In genomic region chr2:121649402-121649651, GRCh38 we compare ENCODE assay signal across 8 cellular contexts. TPM values are rescaled to one million over a fixed set of nuclear protein-coding genes. Genes with fewer than 3 reads are reported as not detected.
A peak's percentile ranks its signal among the peaks of the same experiment; 100 is the strongest.
DNase-seq lines count a peak whose midpoint lies in the region; ATAC-seq and TF ChIP-seq lines count a peak whose summit lies in the region.

Gene CLASP1, minus strand, starts transcription at chr2:121649462. Its CDS starts 43,567 bp downstream, at chr2:121605895.

- DNase-seq in GM04503 (ENCODE audit: low read depth) = peak; percentile 88
- DNase-seq in HFFc6 = peak; percentile 97
- peak; percentile 94 for DNase-seq in NCI-H1105 (lab: John Stamatoyannopoulos, UW)
- peak; percentile 98 for DNase-seq in SW480 (ENCODE audit: low spot score)
- DNase-seq in activated naive CD8-positive, alpha-beta T cell treated with anti-CD3 and anti-CD28 coated beads, Interleukin-2, amount 50 U/mL, for 24 hours = peak; percentile 93
- DNase-seq in Right ventricle myocardium inferior (ENCODE audit: missing footprints) = peak; percentile 98
- DNase-seq in ovary = peak; percentile 94 to 97 (median 95)
- peak; percentile 97 for DNase-seq in transverse colon

- H3K36me3 ChIP-seq in ovary (no peaks in the 10 kb centered on the region), transverse colon (no peaks in the 10 kb centered on the region)

- H3K36me3 Mint-ChIP-seq in HFFc6 (ENCODE audit: low read depth) = peaks cover 12% of the 10 kb centered on the region; the same call in 1 of the 2 replicates
- H3K36me3 Mint-ChIP-seq in activated naive CD8-positive, alpha-beta T cell treated with anti-CD3 and anti-CD28 coated beads, Interleukin-2, amount 50 U/mL, for 24 hours (ENCODE audit: low read depth) = peaks cover 26% of the 10 kb centered on the region

- no peaks in the 10 kb centered on the region for H3K9me3 Mint-ChIP-seq in HFFc6
- no peaks in the 10 kb centered on the region for H3K9me3 Mint-ChIP-seq in activated naive CD8-positive, alpha-beta T cell treated with anti-CD3 and anti-CD28 coated beads, Interleukin-2, amount 50 U/mL, for 24 hours

- H3K27ac ChIP-seq in ovary = peak within 1 kb of the TSS; percentile 86 to 90
- H3K27ac ChIP-seq in transverse colon = peak within 1 kb of the TSS; percentile 95 to 99 (median 98)

- H3K4me1 ChIP-seq in ovary (ENCODE audit: insufficient read depth) (peaks cover 13% of the 10 kb centered on the region), transverse colon (peaks cover 0 to 34% (median 25%) of the 10 kb centered on the region in 4 donors)

- 0 to 1% (median 0%) methylated on average over 20 of the region's 20 CpGs for WGBS in ovary, 3 donors
- 0% methylated on average over 11 to 20 of the region's 20 CpGs for WGBS in transverse colon (ENCODE audit: low coverage in 1 of 2), 2 donors

- no peak for TF ChIP-seq EP300 in ovary (IDR thresholded peaks at IDR 0.05)
- TF ChIP-seq EP300 in transverse colon (IDR thresholded peaks at IDR 0.05; ENCODE audit: low read depth) = no peak

- H3K9me3 ChIP-seq in ovary (no peaks in the 10 kb centered on the region), transverse colon (no peaks in the 10 kb centered on the region)

- TF ChIP-seq CTCF in HFFc6 (IDR thresholded peaks at IDR 0.05) (no peak), ovary (IDR thresholded peaks at IDR 0.05) (no peak), transverse colon (IDR thresholded peaks at IDR 0.05) (no peak)

- H3K27me3 ChIP-seq in ovary (no peaks in the 10 kb centered on the region), transverse colon (no peaks in the 10 kb centered on the region)

- intact Hi-C loops in Right ventricle myocardium inferior (cut with DNase I) (loop anchor here (1.0 to 2.0 kb wide), 2 partner anchors 53 to 119 kb away; partner anchors contain the start of gene RNU4ATAC), ovary (cut with DNase I) (loop anchor here (2.0 to 10.0 kb wide), 5 partner anchors 85 to 125 kb away; partner anchors contain the start of genes RNU4ATAC (in 3 of the 4) and NIFK (in 2 of the 4)), transverse colon (cut with DNase I; ENCODE audit: low total_unique reads) (no loop called here)

- TF ChIP-seq POLR2A in ovary (IDR thresholded peaks at IDR 0.05) = no peak
- TF ChIP-seq POLR2A in transverse colon (IDR thresholded peaks at IDR 0.05) = no peak

- H3K4me3 Mint-ChIP-seq in HFFc6 = peak within 1 kb of the TSS; percentile 95
- H3K4me3 Mint-ChIP-seq in activated naive CD8-positive, alpha-beta T cell treated with anti-CD3 and anti-CD28 coated beads, Interleukin-2, amount 50 U/mL, for 24 hours = peak within 1 kb of the TSS; percentile 97

- H3K27me3 Mint-ChIP-seq in HFFc6 (ENCODE audit: insufficient read depth) = no peaks in the 10 kb centered on the region; the same call in 1 of the 2 replicates
- H3K27me3 Mint-ChIP-seq in activated naive CD8-positive, alpha-beta T cell treated with anti-CD3 and anti-CD28 coated beads, Interleukin-2, amount 50 U/mL, for 24 hours = no peaks in the 10 kb centered on the region

- peak within 1 kb of the TSS; percentile 92 for H3K4me3 ChIP-seq in ovary
- peak within 1 kb of the TSS; percentile 79 to 96 (median 88) for H3K4me3 ChIP-seq in transverse colon

- H3K27ac Mint-ChIP-seq in HFFc6 = peak within 1 kb of the TSS; percentile 98
- peak within 1 kb of the TSS; percentile 99 for H3K27ac Mint-ChIP-seq in activated naive CD8-positive, alpha-beta T cell treated with anti-CD3 and anti-CD28 coated beads, Interleukin-2, amount 50 U/mL, for 24 hours

- peaks cover 42% of the 10 kb centered on the region for H3K4me1 Mint-ChIP-seq in HFFc6 (ENCODE audit: low read depth)
- H3K4me1 Mint-ChIP-seq in activated naive CD8-positive, alpha-beta T cell treated with anti-CD3 and anti-CD28 coated beads, Interleukin-2, amount 50 U/mL, for 24 hours = peaks cover 65% of the 10 kb centered on the region

- in situ Hi-C loops in transverse colon (cut with MboI; ENCODE audit: low pct_ligation_motif_present in 1 of 4, low pct_unique_long_range_greater_than_20kb in 1 of 4, low sequenced_read_pairs in 3 of 4) = no loop called here

- peak; percentile 96 for ATAC-seq in activated naive CD8-positive, alpha-beta T cell treated with anti-CD3 and anti-CD28 coated beads, Interleukin-2, amount 50 U/mL, for 24 hours
- ATAC-seq in Right ventricle myocardium inferior = peak; percentile 99

RNA-seq across cellular contexts. Expression of gene CLASP1, which starts in this region (rescaled TPM):
- total RNA-seq in HFFc6 (2021; fragmentation: NEBNext Ultra II Directional; extraction: Animal tissue kit (Norgen Biotek cat#: 25700)) = 10 to 100 TPM; 38.2 to 49.0 (median 41.1) TPM
- total RNA-seq in Right ventricle myocardium inferior (66.3 TPM), ovary (10 to 100 TPM; 39.1 to 58.7 (median 53.3) TPM), transverse colon (10 to 100 TPM; 43.0 to 53.9 (median 51.3) TPM)
- polyA plus RNA-seq in ovary = 10 to 100 TPM; 15.8 to 26.8 TPM

Comparison
In these comparisons a context has a peak if more than half of its experiments do, and no peak if none do; other contexts are left out.
1. Peak in every context shown above with its lines: DNase-seq, ATAC-seq, H3K4me3 ChIP-seq and H3K27ac ChIP-seq.